8 cellular contexts compared by ENCODE assay signal in the genomic region with DNA sequence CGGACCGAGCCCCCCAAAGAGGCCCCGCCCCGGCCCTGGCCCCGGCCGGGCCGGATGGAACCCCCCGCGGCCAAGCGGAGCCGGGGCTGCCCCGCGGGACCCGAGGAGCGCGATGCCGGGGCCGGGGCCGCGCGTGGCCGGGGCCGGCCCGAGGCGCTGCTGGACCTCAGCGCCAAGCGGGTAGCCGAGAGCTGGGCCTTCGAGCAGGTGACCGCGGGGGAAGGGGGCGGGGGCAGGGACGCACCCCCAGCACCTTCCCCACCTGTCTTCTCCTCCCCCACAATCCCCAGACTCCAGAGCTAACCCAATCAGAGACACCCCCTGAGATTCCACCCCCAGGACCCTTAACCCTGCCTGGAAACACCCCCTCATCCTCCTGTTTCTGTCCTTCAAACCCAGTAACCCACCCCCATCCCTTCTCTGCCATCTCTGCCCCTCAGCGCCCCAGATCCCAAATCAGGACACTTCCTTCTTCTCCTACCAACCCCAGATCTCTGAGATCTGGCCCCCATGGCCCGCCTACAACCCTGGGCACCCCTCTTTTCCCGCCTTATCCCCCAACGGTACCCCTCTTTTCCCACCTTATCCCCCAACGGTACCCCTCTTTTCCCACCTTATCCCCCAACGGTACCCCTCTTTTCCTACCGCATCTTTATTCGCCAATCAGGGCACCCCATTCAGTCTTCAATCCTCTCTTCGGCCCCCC. TPM values are rescaled to one million over a fixed set of nuclear protein-coding genes. Genes with fewer than 3 reads are reported as not detected.
DNase-seq lines count a peak whose midpoint lies in the region; ATAC-seq and TF ChIP-seq lines count a peak whose summit lies in the region.

No MANE protein-coding gene starts in this region.

- peaks cover 28% of the 10 kb centered on the region for H3K4me1 Mint-ChIP-seq in activated CD4-positive, alpha-beta T cell treated with anti-CD3 and anti-CD28 coated beads, Interleukin-2, amount 10 ng/mL, durations not matched to agents 24 days and 14 days

- H3K27me3 Mint-ChIP-seq in activated CD4-positive, alpha-beta T cell treated with anti-CD3 and anti-CD28 coated beads, Interleukin-2, amount 10 ng/mL, durations not matched to agents 24 days and 14 days, result no peaks in the 10 kb centered on the region

- H3K27me3 ChIP-seq in RWPE2 (ENCODE audit: insufficient read depth, poor library complexity, severe bottlenecking) (no peaks in the 10 kb centered on the region), neutrophil (no peaks in the 10 kb centered on the region)

- no peaks in the 10 kb centered on the region for H3K9me3 ChIP-seq in RWPE2 (ENCODE audit: severe bottlenecking)
- H3K9me3 ChIP-seq in neutrophil, result no peaks in the 10 kb centered on the region

- H3K4me1 ChIP-seq in RWPE2 (ENCODE audit: insufficient read depth, poor library complexity, severe bottlenecking) (peaks cover 13% of the 10 kb centered on the region), neutrophil (ENCODE audit: control insufficient read depth in 1 of 2, insufficient read depth in 1 of 2, low read depth in 1 of 2, low read length in 1 of 2) (peaks cover 18 to 20% of the 10 kb centered on the region in 2 experiments)

- ATAC-seq in HG02852 (IDR thresholded peaks at IDR 0.05; ENCODE audit: unreplicated experiment) (peak; percentile 30), RWPE2 (ENCODE audit: low read depth) (peak; percentile 2; the same call in 1 of the 3 replicates)

- H3K36me3 ChIP-seq in RWPE2 (ENCODE audit: low read depth), result no peaks in the 10 kb centered on the region
- no peaks in the 10 kb centered on the region for H3K36me3 ChIP-seq in neutrophil

- no peaks in the 10 kb centered on the region for H3K9me3 Mint-ChIP-seq in activated CD4-positive, alpha-beta T cell treated with anti-CD3 and anti-CD28 coated beads, Interleukin-2, amount 10 ng/mL, durations not matched to agents 24 days and 14 days

- intact Hi-C loops in activated CD4-positive, alpha-beta T cell treated with anti-CD3 and anti-CD28 coated beads, Interleukin-2, amount 10 ng/mL, durations not matched to agents 24 days and 14 days (cut with micrococcal nuclease), result loop anchor here (1.0 kb wide), 3 partner anchors 21 to 341 kb away; partner anchors contain the start of genes ASF1B and C19orf53

- H3K4me3 ChIP-seq in RWPE2 (ENCODE audit: severe bottlenecking) (peak overlapping the region; percentile 98), fibroblast of mammary gland (ENCODE audit: control insufficient read depth, low read depth, low read length) (peak overlapping the region; percentile 70), neutrophil (ENCODE audit: low read depth in 1 of 2, low read length in 1 of 2) (peak overlapping the region; percentile 71 to 83)

- no peak for DNase-seq in activated CD4-positive, alpha-beta T cell treated with anti-CD3 and anti-CD28 coated beads, Interleukin-2, amount 10 ng/mL, durations not matched to agents 24 days and 14 days
- no peak for DNase-seq in activated CD4-positive, alpha-beta T cell treated with anti-CD3 and anti-CD28 coated beads for 1 hour
- DNase-seq in RWPE2 (ENCODE audit: low spot score) (no peak), fibroblast of mammary gland (ENCODE audit: low read depth) (no peak), NCI-H526 treated with DMSO at 0.1 percent for 48 hours (lab: John Stamatoyannopoulos, UW) (no peak), amniotic stem cell (lab: John Stamatoyannopoulos, UW) (no peak)

- peaks cover 3% of the 10 kb centered on the region for H3K36me3 Mint-ChIP-seq in activated CD4-positive, alpha-beta T cell treated with anti-CD3 and anti-CD28 coated beads, Interleukin-2, amount 10 ng/mL, durations not matched to agents 24 days and 14 days (ENCODE audit: low read depth)

- H3K4me3 Mint-ChIP-seq in activated CD4-positive, alpha-beta T cell treated with anti-CD3 and anti-CD28 coated beads, Interleukin-2, amount 10 ng/mL, durations not matched to agents 24 days and 14 days, result peak overlapping the region; percentile 98

- TF ChIP-seq CTCF in RWPE2 (IDR thresholded peaks at IDR 0.05; ENCODE audit: poor library complexity, severe bottlenecking), result no peak
- no peak for TF ChIP-seq CTCF in fibroblast of mammary gland (conservative IDR thresholded peaks at IDR 0.05; ENCODE audit: control insufficient read depth, insufficient read depth, low read depth, low read length)
- TF ChIP-seq CTCF in neutrophil (IDR thresholded peaks at IDR 0.05), result no peak

- peak overlapping the region; percentile 91 for H3K27ac ChIP-seq in RWPE2 (ENCODE audit: poor library complexity, severe bottlenecking)
- peak overlapping the region; percentile 78 for H3K27ac ChIP-seq in neutrophil

- peak overlapping the region; percentile 71 for H3K27ac Mint-ChIP-seq in activated CD4-positive, alpha-beta T cell treated with anti-CD3 and anti-CD28 coated beads, Interleukin-2, amount 10 ng/mL, durations not matched to agents 24 days and 14 days

RNA-seq across cellular contexts. Expression of gene ZSWIM4, which starts 0.5 kb away (rescaled TPM):
- 7.3 and 7.5 TPM in 2 replicates for total RNA-seq in activated CD4-positive, alpha-beta T cell treated with anti-CD3 and anti-CD28 coated beads, Interleukin-2, amount 10 ng/mL, durations not matched to agents 24 days and 14 days

RNA-seq across cellular contexts. Expression of gene C19orf53, which starts 21.5 kb away (rescaled TPM):
- 142 and 143 TPM in 2 replicates for total RNA-seq in activated CD4-positive, alpha-beta T cell treated with anti-CD3 and anti-CD28 coated beads, Interleukin-2, amount 10 ng/mL, durations not matched to agents 24 days and 14 days

RNA-seq across cellular contexts. Expression of gene MRI1, which starts 31.4 kb away (rescaled TPM):
- 42.9 and 46.7 TPM in 2 replicates for total RNA-seq in activated CD4-positive, alpha-beta T cell treated with anti-CD3 and anti-CD28 coated beads, Interleukin-2, amount 10 ng/mL, durations not matched to agents 24 days and 14 days
